2 cellular contexts compared by ENCODE assay signal in the genomic region with DNA sequence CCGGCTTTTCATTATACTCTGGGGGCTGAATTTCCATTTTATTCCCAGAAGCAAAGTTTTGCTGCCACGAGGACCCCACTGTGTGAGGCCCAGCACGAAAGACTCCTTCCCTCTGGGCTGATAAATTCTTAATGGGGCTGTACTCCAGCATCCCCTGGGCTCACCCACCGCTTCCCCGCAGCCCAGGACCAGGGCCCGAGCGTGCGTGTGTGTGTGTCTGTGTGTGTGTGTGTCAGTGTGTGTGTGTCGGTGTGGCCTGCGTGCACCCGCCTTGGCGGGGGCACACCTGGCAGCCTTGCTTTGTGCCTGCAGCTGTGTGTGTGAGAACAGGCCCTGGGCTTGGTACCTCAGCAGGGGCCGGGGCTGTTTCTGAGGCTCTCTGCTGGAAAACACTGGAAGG.
TF ChIP-seq lines count a peak whose summit lies in the region.

No MANE protein-coding gene starts in this region.

TF ChIP-seq in HEK293, 187 proteins besides CTCF, POLR2A, EP300 and RAD21 (continued from another document):
- TF ChIP-seq ZNF248 (tag by site-specific recombination; IDR thresholded peaks at IDR 0.05) (no peak), ZNF146 (tag by site-specific recombination; IDR thresholded peaks at IDR 0.05) (no peak), ZIC2 (tag by site-specific recombination; IDR thresholded peaks at IDR 0.05) (peak; percentile 70), ZNF10 (tag by site-specific recombination; IDR thresholded peaks at IDR 0.05) (0 out of 2 replicates have a peak, but pooled peaks have one; percentile 46), ZFHX2 (tag by site-specific recombination; conservative IDR thresholded peaks at IDR 0.05) (no peak), IKZF3 (tag by site-specific recombination; IDR thresholded peaks at IDR 0.05) (no peak), ZNF37A (tag by site-specific recombination; IDR thresholded peaks at IDR 0.05) (no peak), ZNF138 (tag by site-specific recombination; IDR thresholded peaks at IDR 0.05; ENCODE audit: borderline replicate concordance) (no peak), ZBTB48 (tag by site-specific recombination; IDR thresholded peaks at IDR 0.05) (no peak)
- TF ChIP-seq, protein P1, sequence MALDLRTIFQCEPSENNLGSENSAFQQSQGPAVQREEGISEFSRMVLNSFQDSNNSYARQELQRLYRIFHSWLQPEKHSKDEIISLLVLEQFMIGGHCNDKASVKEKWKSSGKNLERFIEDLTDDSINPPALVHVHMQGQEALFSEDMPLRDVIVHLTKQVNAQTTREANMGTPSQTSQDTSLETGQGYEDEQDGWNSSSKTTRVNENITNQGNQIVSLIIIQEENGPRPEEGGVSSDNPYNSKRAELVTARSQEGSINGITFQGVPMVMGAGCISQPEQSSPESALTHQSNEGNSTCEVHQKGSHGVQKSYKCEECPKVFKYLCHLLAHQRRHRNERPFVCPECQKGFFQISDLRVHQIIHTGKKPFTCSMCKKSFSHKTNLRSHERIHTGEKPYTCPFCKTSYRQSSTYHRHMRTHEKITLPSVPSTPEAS (tag by site-specific recombination; IDR thresholded peaks at IDR 0.05): peak; percentile 48; the same call in 1 of the 2 replicates

TF ChIP-seq in H1, 55 proteins besides CTCF, POLR2A, EP300 and RAD21 (continued from another document):
- TF ChIP-seq SP1 (IDR thresholded peaks at IDR 0.05; ENCODE audit: low read depth, low read length) (no peak), RNF2 (IDR thresholded peaks at IDR 0.05; ENCODE audit: borderline replicate concordance, low read depth, low read length, missing control alignments, poor library complexity, severe bottlenecking) (no peak), KDM1A (IDR thresholded peaks at IDR 0.05; ENCODE audit: borderline replicate concordance, low read length) (no peak), CEBPB (IDR thresholded peaks at IDR 0.05; ENCODE audit: low read depth, low read length) (no peak), CBX5 (IDR thresholded peaks at IDR 0.05; ENCODE audit: low read depth, low read length) (no peak), SP4 (IDR thresholded peaks at IDR 0.05; ENCODE audit: low read length) (no peak), SP2 (IDR thresholded peaks at IDR 0.05; ENCODE audit: low read length) (no peak), USF2 (IDR thresholded peaks at IDR 0.05; ENCODE audit: low read length) (no peak), FOSL1 (IDR thresholded peaks at IDR 0.05; ENCODE audit: insufficient read depth, low read depth, low read length) (no peak), SUZ12 (IDR thresholded peaks at IDR 0.05; ENCODE audit: low read length) (no peak), TAF1 (IDR thresholded peaks at IDR 0.05; ENCODE audit: low read depth, low read length) (no peak), SIN3A (conservative IDR thresholded peaks at IDR 0.05 in 1 of 2, IDR thresholded peaks at IDR 0.05 in 1 of 2; ENCODE audit: low read depth in 1 of 2, low read length in 2 of 2) (no peak), BRCA1 (IDR thresholded peaks at IDR 0.05; ENCODE audit: low read depth, low read length) (no peak), KDM5A (IDR thresholded peaks at IDR 0.05; ENCODE audit: low read length) (no peak), ASH2L (IDR thresholded peaks at IDR 0.05; ENCODE audit: low read length) (no peak), YY1 (IDR thresholded peaks at IDR 0.05; ENCODE audit: low read depth, low read length) (no peak), CTBP2 (IDR thresholded peaks at IDR 0.05; ENCODE audit: borderline replicate concordance, insufficient read depth, insufficient read length, low read length) (no peak)
